In genomic region chr2:176067587-176068002, GRCh38 we compare ENCODE assay signal across 14 cellular contexts. TPM values are rescaled to one million over a fixed set of nuclear protein-coding genes. Genes with fewer than 3 reads are reported as not detected.
DNase-seq lines count a peak whose midpoint lies in the region; ATAC-seq and TF ChIP-seq lines count a peak whose summit lies in the region.
"Had no signal": no experiment of that assay in that cellular context is flagged by ENCODE, and none has a peak within 500 bp of the region (broad histone marks: within the 10 kb centered on the region; RNA-seq: fewer than 3 reads in every experiment).

No MANE protein-coding gene starts in this region.

- H3K4me1 Mint-ChIP-seq in glutamatergic neuron (ENCODE audit: low read depth, unreplicated experiment): peaks cover 2% of the 10 kb centered on the region
- peaks cover 2 to 14% (median 9%) of the 10 kb centered on the region in 4 donors for H3K4me1 Mint-ChIP-seq in naive thymus-derived CD8-positive, alpha-beta T cell
- H3K4me1 Mint-ChIP-seq: memory B cell had no signal

- H3K27me3 ChIP-seq in thoracic aorta (replicated peaks; ENCODE audit: insufficient read depth): peaks cover 24% of the 10 kb centered on the region

- H3K27me3 Mint-ChIP-seq in glutamatergic neuron (ENCODE audit: unreplicated experiment): peaks cover 31% of the 10 kb centered on the region
- H3K27me3 Mint-ChIP-seq in naive thymus-derived CD8-positive, alpha-beta T cell: peaks cover 60 to 95% (median 76%) of the 10 kb centered on the region in 5 donors

- peak overlapping the region; percentile 38 for H3K4me3 Mint-ChIP-seq in glutamatergic neuron (ENCODE audit: unreplicated experiment)
- H3K4me3 Mint-ChIP-seq in naive thymus-derived CD8-positive, alpha-beta T cell: peak overlapping the region in 6 of 10 donors; percentile 4 to 52 (median 37)
- H3K4me3 Mint-ChIP-seq: activated B cell treated with CpG ODN at 0.5 μM for 24 hours, memory B cell had no signal

- no peaks in the 10 kb centered on the region for H3K36me3 ChIP-seq in thoracic aorta

- peak overlapping the region; percentile 59 for H3K4me3 ChIP-seq in thoracic aorta

- H3K27ac Mint-ChIP-seq in glutamatergic neuron (ENCODE audit: unreplicated experiment): no peak overlapping the region
- H3K27ac Mint-ChIP-seq in naive thymus-derived CD8-positive, alpha-beta T cell: no peak overlapping the region
- H3K27ac Mint-ChIP-seq: activated B cell treated with CpG ODN at 0.5 μM for 24 hours, memory B cell had no signal

- POLR2A ChIA-PET in naive thymus-derived CD8-positive, alpha-beta T cell (lab: Charles Lee): no interaction called here

- no peak for ATAC-seq in naive thymus-derived CD8-positive, alpha-beta T cell
- no peak for ATAC-seq in thoracic aorta (ENCODE audit: insufficient number of reproducible peaks, low FRiP score, low read depth)

- H3K9me3 ChIP-seq in thoracic aorta: no peaks in the 10 kb centered on the region

- peaks cover 18% of the 10 kb centered on the region for H3K36me3 Mint-ChIP-seq in glutamatergic neuron (ENCODE audit: unreplicated experiment)
- peaks cover 0 to 6% (median 3%) of the 10 kb centered on the region in 3 donors for H3K36me3 Mint-ChIP-seq in naive thymus-derived CD8-positive, alpha-beta T cell
- H3K36me3 Mint-ChIP-seq: memory B cell had no signal

- H3K9me3 Mint-ChIP-seq in glutamatergic neuron (ENCODE audit: unreplicated experiment): peaks cover 7% of the 10 kb centered on the region
- H3K9me3 Mint-ChIP-seq in naive thymus-derived CD8-positive, alpha-beta T cell: peaks cover 0 to 6% (median 0%) of the 10 kb centered on the region in 9 donors
- H3K9me3 Mint-ChIP-seq: activated B cell treated with CpG ODN at 0.5 μM for 24 hours, memory B cell had no signal

- H3K27ac ChIP-seq in thoracic aorta: no peak overlapping the region
- H3K27ac ChIP-seq: 22Rv1 had no signal

- peaks cover 14 to 22% of the 10 kb centered on the region in 2 donors for H3K4me1 ChIP-seq in thoracic aorta (ENCODE audit: control insufficient read depth in 1 of 2, low read depth in 2 of 2)

- DNase-seq in DMS53 (lab: John Stamatoyannopoulos, UW) (peak; percentile 73), DMS53 treated with DMSO at 0.1 percent for 48 hours (lab: John Stamatoyannopoulos, UW; ENCODE audit: unreplicated experiment) (no peak), glutamatergic neuron (no peak), thoracic aorta (ENCODE audit: low spot score) (no peak), COLO829 (ENCODE audit: low spot score) (no peak), nucleus accumbens (lab: John Stamatoyannopoulos, UW) (no peak), NCI-H2107 (lab: John Stamatoyannopoulos, UW) (no peak)
- no peak for DNase-seq in naive thymus-derived CD8-positive, alpha-beta T cell
- DNase-seq: activated B cell treated with CpG ODN at 0.5 μM for 24 hours, foreskin fibroblast, NCI-H526 treated with DMSO at 0.1 percent for 48 hours, SHP77 had no signal

- TF ChIP-seq CTCF in glutamatergic neuron (IDR thresholded peaks at IDR 0.05; ENCODE audit: partially characterized antibody, unreplicated experiment): no peak
- no peak for TF ChIP-seq CTCF in thoracic aorta (IDR thresholded peaks at IDR 0.05)

RNA-seq across cellular contexts. Expression of gene EVX2, which starts 16.2 kb away (rescaled TPM):
- total RNA-seq in glutamatergic neuron (ENCODE audit: unreplicated experiment) (0.76 TPM), thoracic aorta (not detected)
- not detected for total RNA-seq in naive thymus-derived CD8-positive, alpha-beta T cell
- polyA plus RNA-seq in naive thymus-derived CD8-positive, alpha-beta T cell: not detected
- total RNA-seq: activated B cell treated with CpG ODN at 0.5 μM for 24 hours had no signal

RNA-seq across cellular contexts. Expression of gene HOXD13, which starts 24.9 kb away (rescaled TPM):
- total RNA-seq in glutamatergic neuron (ENCODE audit: unreplicated experiment) (0.17 TPM), thoracic aorta (not detected)
- not detected for total RNA-seq in naive thymus-derived CD8-positive, alpha-beta T cell
- not detected for polyA plus RNA-seq in naive thymus-derived CD8-positive, alpha-beta T cell
- total RNA-seq: activated B cell treated with CpG ODN at 0.5 μM for 24 hours had no signal

RNA-seq across cellular contexts. Expression of gene HOXD12, which starts 32.0 kb away (rescaled TPM):
- not detected for total RNA-seq in glutamatergic neuron (ENCODE audit: unreplicated experiment)
- not detected for total RNA-seq in naive thymus-derived CD8-positive, alpha-beta T cell
- polyA plus RNA-seq in naive thymus-derived CD8-positive, alpha-beta T cell: not detected
- not detected for total RNA-seq in thoracic aorta
- total RNA-seq: activated B cell treated with CpG ODN at 0.5 μM for 24 hours had no signal

RNA-seq across cellular contexts. Expression of gene HOXD11, which starts 39.5 kb away (rescaled TPM):
- total RNA-seq in glutamatergic neuron (ENCODE audit: unreplicated experiment) (not detected), thoracic aorta (not detected)
- not detected for total RNA-seq in naive thymus-derived CD8-positive, alpha-beta T cell
- polyA plus RNA-seq in naive thymus-derived CD8-positive, alpha-beta T cell: not detected
- total RNA-seq: activated B cell treated with CpG ODN at 0.5 μM for 24 hours had no signal

RNA-seq across cellular contexts. Expression of gene HOXD10, which starts 49.0 kb away (rescaled TPM):
- not detected for total RNA-seq in glutamatergic neuron (ENCODE audit: unreplicated experiment)
- total RNA-seq in naive thymus-derived CD8-positive, alpha-beta T cell: not detected
- polyA plus RNA-seq in naive thymus-derived CD8-positive, alpha-beta T cell: not detected
- total RNA-seq in thoracic aorta: not detected
- total RNA-seq: activated B cell treated with CpG ODN at 0.5 μM for 24 hours had no signal
